Comparison of ENCODE assay signal across 8 cellular contexts in the genomic region with DNA sequence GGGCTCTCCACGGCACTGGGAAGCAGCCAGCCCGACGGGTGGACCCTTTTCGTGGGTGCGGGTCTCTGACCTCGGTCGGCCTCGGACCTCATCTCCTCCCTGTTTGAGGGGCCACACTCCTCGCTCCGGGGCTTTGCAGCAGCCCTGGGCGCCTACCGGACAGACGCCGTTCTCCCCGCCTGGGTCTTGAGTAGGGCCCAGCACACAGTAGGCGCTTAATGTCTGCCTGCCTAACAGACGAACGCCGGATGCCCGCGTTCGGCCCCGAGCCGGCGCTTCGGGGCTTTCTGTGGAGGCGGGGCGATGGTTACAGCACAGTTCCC. TPM values are rescaled to one million over a fixed set of nuclear protein-coding genes. Genes with fewer than 3 reads are reported as not detected.
DNase-seq lines count a peak whose midpoint lies in the region; ATAC-seq, FAIRE-seq and TF ChIP-seq lines count a peak whose summit lies in the region.

No MANE protein-coding gene starts in this region.

- TF ChIP-seq RAD21 in neural cell (conservative IDR thresholded peaks at IDR 0.05), result no peak

- peak overlapping the region; percentile 95 for H3K4me3 ChIP-seq in Karpas-422 (ENCODE audit: low read length)
- H3K4me3 ChIP-seq in effector memory CD4-positive, alpha-beta T cell (ENCODE audit: insufficient read depth, low read depth, low read length, poor library complexity, severe bottlenecking), result peak overlapping the region; percentile 92
- peak overlapping the region; percentile 86 for H3K4me3 ChIP-seq in neural cell (ENCODE audit: low read length)

- H2AFZ ChIP-seq in Karpas-422 (ENCODE audit: low read length) (peak overlapping the region; percentile 69), neural cell (ENCODE audit: low read depth, low read length) (peak overlapping the region; percentile 93)

- H3F3A ChIP-seq in neural cell (ENCODE audit: insufficient read depth, low read length, poor library complexity, severe bottlenecking), result no peaks in the 10 kb centered on the region

- no peak for TF ChIP-seq CTCF in neural cell (IDR thresholded peaks at IDR 0.05; ENCODE audit: poor library complexity, severe bottlenecking)

- H3K27me3 ChIP-seq in Karpas-422 (ENCODE audit: low read length) (no peaks in the 10 kb centered on the region), neural cell (ENCODE audit: insufficient read depth, low read depth, low read length) (no peaks in the 10 kb centered on the region)
- H3K27me3 ChIP-seq in effector memory CD4-positive, alpha-beta T cell (replicated peaks; ENCODE audit: control insufficient read depth, insufficient read depth, low read length, poor library complexity, severe bottlenecking), result no peaks in the 10 kb centered on the region

- no peak for TF ChIP-seq POLR2A in GM12892 (IDR thresholded peaks at IDR 0.05; ENCODE audit: low read depth, low read length)

- H3K9ac ChIP-seq in Karpas-422 (ENCODE audit: low read length) (peak overlapping the region; percentile 92), neural cell (ENCODE audit: low read length) (peak overlapping the region; percentile 91)

- peaks cover 40% of the 10 kb centered on the region for H3K4me1 ChIP-seq in Karpas-422 (ENCODE audit: low read length)
- H3K4me1 ChIP-seq in effector memory CD4-positive, alpha-beta T cell (ENCODE audit: control insufficient read depth, insufficient read depth, low read length, poor library complexity, severe bottlenecking), result peaks cover 17% of the 10 kb centered on the region

- H4K20me1 ChIP-seq in Karpas-422 (ENCODE audit: insufficient read depth, low read depth, low read length) (no peaks in the 10 kb centered on the region), neural cell (ENCODE audit: insufficient read depth) (no peaks in the 10 kb centered on the region)

- H3K27ac ChIP-seq in Karpas-422 (ENCODE audit: low read length) (no peak overlapping the region; the same call in 1 of the 2 replicates), neural cell (ENCODE audit: low read length) (peak overlapping the region; percentile 85)
- peak overlapping the region; percentile 93 for H3K27ac ChIP-seq in effector memory CD4-positive, alpha-beta T cell (ENCODE audit: insufficient read depth, low read length, poor library complexity, severe bottlenecking)

- ATAC-seq in GM19455 (IDR thresholded peaks at IDR 0.05; ENCODE audit: unreplicated experiment), result peak; percentile 15

- peaks cover 10% of the 10 kb centered on the region; the same call in 1 of the 2 replicates for H3K36me3 ChIP-seq in Karpas-422 (ENCODE audit: insufficient read depth, low read length)
- H3K36me3 ChIP-seq in effector memory CD4-positive, alpha-beta T cell (ENCODE audit: control insufficient read depth, insufficient read depth, low read length), result no peaks in the 10 kb centered on the region
- no peaks in the 10 kb centered on the region for H3K36me3 ChIP-seq in neural cell (ENCODE audit: insufficient read depth, low read length)

- peaks cover 42% of the 10 kb centered on the region for H3K79me2 ChIP-seq in Karpas-422 (ENCODE audit: low read length)
- H3K79me2 ChIP-seq in neural cell (replicated peaks; ENCODE audit: insufficient read depth, low read length), result peaks cover 40% of the 10 kb centered on the region

- no peaks in the 10 kb centered on the region for H3K9me3 ChIP-seq in Karpas-422 (ENCODE audit: low read length)
- H3K9me3 ChIP-seq in effector memory CD4-positive, alpha-beta T cell (ENCODE audit: control insufficient read depth, low read length), result no peaks in the 10 kb centered on the region
- H3K9me3 ChIP-seq in neural cell (ENCODE audit: low read length), result no peaks in the 10 kb centered on the region

- no peak for TF ChIP-seq EP300 in neural cell (conservative IDR thresholded peaks at IDR 0.05; ENCODE audit: poor library complexity, severe bottlenecking)

- DNase-seq in Karpas-422, result peak; percentile 44
- DNase-seq in effector memory CD4-positive, alpha-beta T cell, result no peak
- no peak for DNase-seq in DMS 273 treated with DMSO at 0.1 percent for 48 hours (lab: John Stamatoyannopoulos, UW)
- DNase-seq in DMS53 treated with DMSO at 0.1 percent for 48 hours (lab: John Stamatoyannopoulos, UW; ENCODE audit: unreplicated experiment), result no peak
- no peak for DNase-seq in stimulated activated naive CD4-positive, alpha-beta T cell (lab: John Stamatoyannopoulos, UW)
- DNase-seq in GM12892 (ENCODE audit: insufficient read length), result no peak

- H3K4me2 ChIP-seq in Karpas-422 (ENCODE audit: low read depth, low read length, poor library complexity, severe bottlenecking) (peak overlapping the region; percentile 81), neural cell (ENCODE audit: low read length) (peak overlapping the region; percentile 51)

- no peak for FAIRE-seq in GM12892 (lab: Jason Lieb, UNC)

- H3K9me2 ChIP-seq in Karpas-422 (replicated peaks; ENCODE audit: insufficient read depth, low read length), result no peaks in the 10 kb centered on the region; the same call in 1 of the 2 replicates
- H3K9me2 ChIP-seq in neural cell (ENCODE audit: insufficient read depth, low read length), result no peaks in the 10 kb centered on the region

TF ChIP-seq in neural cell, 6 proteins besides CTCF, POLR2A, EP300 and RAD21:
- TF ChIP-seq EZH2 (IDR thresholded peaks at IDR 0.05; ENCODE audit: borderline replicate concordance, insufficient read depth, low read length, poor library complexity, severe bottlenecking) (no peak), REST (IDR thresholded peaks at IDR 0.05; ENCODE audit: borderline replicate concordance) (no peak), POLR2AphosphoS5 (IDR thresholded peaks at IDR 0.05) (no peak), SMC3 (conservative IDR thresholded peaks at IDR 0.05; ENCODE audit: poor library complexity) (no peak), TAF1 (IDR thresholded peaks at IDR 0.05; ENCODE audit: low read depth) (no peak), MXI1 (conservative IDR thresholded peaks at IDR 0.05; ENCODE audit: poor library complexity, severe bottlenecking) (no peak)

RNA-seq across cellular contexts. Expression of gene GTF3C5, which starts 0.8 kb away (rescaled TPM):
- 26.8 and 54.8 TPM in 2 replicates for total RNA-seq in Karpas-422 (2014; rRNA removed; shearing (Covaris generic); ENCODE audit: low replicate concordance)
- polyA plus RNA-seq in neural cell, result 95.0 and 103 TPM in 2 replicates
- polyA minus RNA-seq in neural cell, result 61.4 and 77.2 TPM in 2 replicates
- polyA plus RNA-seq in GM12892 (2012; ENCODE audit: missing spikeins), result 35.9 TPM

RNA-seq across cellular contexts. Expression of gene CEL, which starts 31.8 kb away (rescaled TPM):
- 0.19 and 1.9 TPM in 2 replicates for total RNA-seq in Karpas-422 (2014; rRNA removed; shearing (Covaris generic); ENCODE audit: low replicate concordance)
- polyA plus RNA-seq in neural cell, result 0.95 and 2.7 TPM in 2 replicates
- 0.73 and 1.0 TPM in 2 replicates for polyA minus RNA-seq in neural cell
- polyA plus RNA-seq in GM12892 (2012; ENCODE audit: missing spikeins), result 0.17 TPM

RNA-seq across cellular contexts. Expression of gene GFI1B, which starts 51.5 kb away (rescaled TPM):
- total RNA-seq in Karpas-422 (2014; rRNA removed; shearing (Covaris generic); ENCODE audit: low replicate concordance), result 6.0 and 6.5 TPM in 2 replicates
- not detected in 2 replicates for polyA plus RNA-seq in neural cell
- 0.23 TPM in 1 of 2 replicates, not detected in the other for polyA minus RNA-seq in neural cell
- 0.21 TPM for polyA plus RNA-seq in GM12892 (2012; ENCODE audit: missing spikeins)
